1 cellular context compared by ENCODE assay signal in genomic region chr3:129890125-129890524, GRCh38.
TF ChIP-seq lines count a peak whose summit lies in the region.

No MANE protein-coding gene starts in this region.

TF ChIP-seq in GM23338, 12 proteins besides CTCF, POLR2A, EP300 and RAD21:
- TF ChIP-seq ZNF462 (CRISPR knock-in tag; IDR thresholded peaks at IDR 0.05) (no peak), ZNF114 (CRISPR knock-in tag; IDR thresholded peaks at IDR 0.05) (no peak), CREB1 (CRISPR knock-in tag; IDR thresholded peaks at IDR 0.05; ENCODE audit: low read depth) (no peak), STAT1 (IDR thresholded peaks at IDR 0.05; ENCODE audit: unreplicated experiment) (no peak), ZNF331 (CRISPR knock-in tag; IDR thresholded peaks at IDR 0.05; ENCODE audit: low read depth) (no peak), EZH2phosphoT487 (IDR thresholded peaks at IDR 0.05; ENCODE audit: unreplicated experiment) (no peak), ETS1 (IDR thresholded peaks at IDR 0.05) (no peak), REST (IDR thresholded peaks at IDR 0.05; ENCODE audit: unreplicated experiment) (no peak), POLR2AphosphoS5 (IDR thresholded peaks at IDR 0.05; ENCODE audit: low read depth) (no peak), EZH2 (IDR thresholded peaks at IDR 0.05; ENCODE audit: low read depth, unreplicated experiment) (no peak), NANOG (IDR thresholded peaks at IDR 0.05; ENCODE audit: borderline replicate concordance) (no peak), JUNB (IDR thresholded peaks at IDR 0.05; ENCODE audit: unreplicated experiment) (no peak)
TF ChIP-seq in GM23338: peak in this region for 0.
